ENCODE assay signal across 1 cellular context in genomic region chrX:48754124-48754667, GRCh38.
TF ChIP-seq lines count a peak whose summit lies in the region.

No MANE protein-coding gene starts in this region.

TF ChIP-seq in HepG2, 621 proteins besides CTCF, POLR2A, EP300 and RAD21 (continued from another document):
- TF ChIP-seq ZHX2 (IDR thresholded peaks at IDR 0.05; ENCODE audit: low read depth) = no peak
- no peak for TF ChIP-seq ZHX2 (CRISPR knock-in tag; IDR thresholded peaks at IDR 0.05; ENCODE audit: borderline replicate concordance)
- no peak for TF ChIP-seq ZFP36L1 (CRISPR knock-in tag; IDR thresholded peaks at IDR 0.05)
- TF ChIP-seq ARNT (IDR thresholded peaks at IDR 0.05) = no peak
- TF ChIP-seq ZNF20 (CRISPR knock-in tag; IDR thresholded peaks at IDR 0.05) = no peak
- TF ChIP-seq CHD4 (IDR thresholded peaks at IDR 0.05; ENCODE audit: borderline replicate concordance, low read length) = no peak
- peak; percentile 34; the same call in 1 of the 2 replicates for TF ChIP-seq RXRA (CRISPR knock-in tag; IDR thresholded peaks at IDR 0.05)
- TF ChIP-seq ZNF629 (CRISPR knock-in tag; conservative IDR thresholded peaks at IDR 0.05) = 0 out of 2 replicates have a peak, but pooled peaks have one; percentile 27
- no peak for TF ChIP-seq CENPBD1 (CRISPR knock-in tag; IDR thresholded peaks at IDR 0.05; ENCODE audit: borderline replicate concordance, low read depth)
- 0 out of 2 replicates have a peak, but pooled peaks have one; percentile 31 for TF ChIP-seq FOSL2 (CRISPR knock-in tag; IDR thresholded peaks at IDR 0.05)
- peak; percentile 19 for TF ChIP-seq SKI (IDR thresholded peaks at IDR 0.05; ENCODE audit: partially characterized antibody)
- TF ChIP-seq EZH2 (conservative IDR thresholded peaks at IDR 0.05; ENCODE audit: low read depth, low read length) = no peak
- TF ChIP-seq ZMYM4 (CRISPR knock-in tag; IDR thresholded peaks at IDR 0.05) = no peak
- TF ChIP-seq FOXK2 (IDR thresholded peaks at IDR 0.05) = no peak
- peak; percentile 54 for TF ChIP-seq RARA (CRISPR knock-in tag; IDR thresholded peaks at IDR 0.05)
- TF ChIP-seq RCOR2 (CRISPR knock-in tag; IDR thresholded peaks at IDR 0.05) = no peak
- no peak for TF ChIP-seq LCORL (IDR thresholded peaks at IDR 0.05)
- TF ChIP-seq LCORL (CRISPR knock-in tag; IDR thresholded peaks at IDR 0.05) = 0 out of 2 replicates have a peak, but pooled peaks have one; percentile 39
- TF ChIP-seq ZFAT (CRISPR knock-in tag; conservative IDR thresholded peaks at IDR 0.05) = no peak
- no peak for TF ChIP-seq NR2F6 (IDR thresholded peaks at IDR 0.05)
- TF ChIP-seq NR2F6 (CRISPR knock-in tag; IDR thresholded peaks at IDR 0.05) = 0 out of 2 replicates have a peak, but pooled peaks have one; percentile 7
